28 cellular contexts compared by ENCODE assay signal in genomic region chr2:230746213-230746612, GRCh38.
"Had no signal": no experiment of that assay in that cellular context is flagged by ENCODE, and none has a peak within 500 bp of the region (broad histone marks: within the 10 kb centered on the region; RNA-seq: fewer than 3 reads in every experiment).

No MANE protein-coding gene starts in this region.

- H3K9me3 ChIP-seq: gastrocnemius medialis, lower lobe of right lung, tibial nerve had no signal

- H3K27ac ChIP-seq: coronary artery, dorsolateral prefrontal cortex, gastrocnemius medialis, lower lobe of right lung, skin epidermis, tibial nerve, WERI-Rb-1 had no signal

- H3K9me3 Mint-ChIP-seq: activated CD4-positive, alpha-beta memory T cell treated with anti-CD3 and anti-CD28 coated beads, Interleukin-2, amount 10 ng/mL, durations not matched to agents 7 days and 5 days; activated CD4-positive, alpha-beta T cell treated with anti-CD3 and anti-CD28 coated beads, Interleukin-2, amount 10 ng/mL, durations not matched to agents 7 days and 5 days; activated naive CD4-positive, alpha-beta T cell treated with anti-CD3 and anti-CD28 coated beads, Interleukin-2, amount 50 U/mL, for 72 hours; activated T-cell treated with anti-CD3 and anti-CD28 coated beads, Interleukin-2, amount 50 U/mL, for 24 hours; immature natural killer cell; naive thymus-derived CD8-positive, alpha-beta T cell; neural crest cell; T-helper 1 cell treated with Interleukin-12 subunit alpha and Interleukin-12 subunit beta and Interleukin-4 antibody, amounts not matched to agents 30 μg/mL and 1 μg/mL, for 36 hours had no signal

- H3K27me3 Mint-ChIP-seq: activated CD4-positive, alpha-beta memory T cell treated with anti-CD3 and anti-CD28 coated beads, Interleukin-2, amount 10 ng/mL, durations not matched to agents 7 days and 5 days; activated CD4-positive, alpha-beta T cell treated with anti-CD3 and anti-CD28 coated beads, Interleukin-2, amount 10 ng/mL, durations not matched to agents 7 days and 5 days; activated T-cell treated with anti-CD3 and anti-CD28 coated beads, Interleukin-2, amount 50 U/mL, for 24 hours; naive thymus-derived CD8-positive, alpha-beta T cell had no signal

- H3K27me3 ChIP-seq: dorsolateral prefrontal cortex, gastrocnemius medialis, tibial nerve had no signal

- DNase-seq: activated CD4-positive, alpha-beta memory T cell treated with anti-CD3 and anti-CD28 coated beads, Interleukin-2, amount 10 ng/mL, durations not matched to agents 7 days and 5 days; activated CD4-positive, alpha-beta T cell treated with anti-CD3 and anti-CD28 coated beads, Interleukin-2, amount 10 ng/mL, durations not matched to agents 7 days and 5 days; activated CD8-positive, alpha-beta memory T cell treated with anti-CD3 and anti-CD28 coated beads, Interleukin-2, amount 50 U/mL, for 48 hours; activated naive CD4-positive, alpha-beta T cell; activated T-cell treated with anti-CD3 and anti-CD28 coated beads, Interleukin-2, amount 50 U/mL, for 24 hours; dorsolateral prefrontal cortex; effector memory CD4-positive, alpha-beta T cell; gastrocnemius medialis; glutamatergic neuron; hypothalamus; immature natural killer cell; lower lobe of right lung; mesenchymal stem cell; naive thymus-derived CD8-positive, alpha-beta T cell; posterior cingulate gyrus; stimulated activated CD4-positive, alpha-beta T cell treated with anti-CD3 and anti-CD28 coated beads, Interleukin-12 subunit alpha, Interleukin-12 subunit beta, amount 100 ng/mL, for 4 hours; stimulated activated CD4-positive, alpha-beta T cell treated with anti-CD3 and anti-CD28 coated beads, Interleukin-4, amount 100 ng/mL, for 1 hour; SW 1271; T1000; WERI-Rb-1 had no signal

- H3K4me3 ChIP-seq: coronary artery, dorsolateral prefrontal cortex, gastrocnemius medialis, lower lobe of right lung, skin epidermis, tibial nerve had no signal

- H3K36me3 ChIP-seq: gastrocnemius medialis had no signal

- H3K27ac Mint-ChIP-seq: activated CD4-positive, alpha-beta memory T cell treated with anti-CD3 and anti-CD28 coated beads, Interleukin-2, amount 10 ng/mL, durations not matched to agents 7 days and 5 days; activated CD4-positive, alpha-beta T cell treated with anti-CD3 and anti-CD28 coated beads, Interleukin-2, amount 10 ng/mL, durations not matched to agents 7 days and 5 days had no signal

- H3K4me3 Mint-ChIP-seq: activated CD4-positive, alpha-beta memory T cell treated with anti-CD3 and anti-CD28 coated beads, Interleukin-2, amount 10 ng/mL, durations not matched to agents 7 days and 5 days; activated CD4-positive, alpha-beta T cell treated with anti-CD3 and anti-CD28 coated beads, Interleukin-2, amount 10 ng/mL, durations not matched to agents 7 days and 5 days; activated T-cell treated with anti-CD3 and anti-CD28 coated beads, Interleukin-2, amount 50 U/mL, for 24 hours; immature natural killer cell; naive thymus-derived CD8-positive, alpha-beta T cell; neural crest cell; T-helper 1 cell treated with Interleukin-12 subunit alpha and Interleukin-12 subunit beta and Interleukin-4 antibody, amounts not matched to agents 30 μg/mL and 1 μg/mL, for 36 hours had no signal

- ATAC-seq: activated CD4-positive, CD25-positive, alpha-beta regulatory T cell treated with anti-CD3 and anti-CD28 coated beads, Interleukin-2, amount 50 U/mL, for 24 hours; gastrocnemius medialis; lower lobe of right lung; naive thymus-derived CD8-positive, alpha-beta T cell; sciatic nerve had no signal
